ENCODE assay signal across 24 cellular contexts in the genomic region with DNA sequence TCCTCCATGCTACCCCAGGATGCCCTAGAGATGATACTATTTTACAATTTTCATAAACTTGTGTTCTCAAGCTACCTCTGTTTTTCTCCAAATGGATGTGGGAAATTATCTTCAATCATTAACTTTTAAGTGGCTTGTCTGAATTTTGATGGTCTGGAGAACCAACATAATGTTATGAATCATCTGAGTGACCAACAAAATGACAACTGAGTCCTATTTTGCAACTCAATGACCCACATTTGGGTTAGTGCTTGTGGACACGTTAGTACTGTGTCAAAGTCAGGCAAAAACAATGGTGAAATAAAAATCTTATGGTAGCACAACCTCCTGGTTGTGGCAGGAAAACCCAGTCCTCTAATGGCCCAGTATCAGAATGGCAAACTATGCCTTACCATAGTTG.
"Had no signal": no experiment of that assay in that cellular context is flagged by ENCODE, and none has a peak within 500 bp of the region (broad histone marks: within the 10 kb centered on the region; RNA-seq: fewer than 3 reads in every experiment).

No MANE protein-coding gene starts in this region.

- DNase-seq: colonic mucosa; cortex of kidney; effector CD8-positive, alpha-beta T cell; effector memory CD8-positive, alpha-beta T cell; endodermal cell; erythroblast; esophagus squamous epithelium; foreskin fibroblast; foreskin melanocyte; gastrocnemius medialis; heart left ventricle; hypothalamus; immature natural killer cell; islet precursor cell; kidney; kidney glomerular epithelial cell; left cardiac atrium; left lung; left ventricle myocardium superior; lower lobe of right lung; mesenchymal stem cell; mucosa of descending colon; naive B cell had no signal

- ATAC-seq: effector memory CD8-positive, alpha-beta T cell; esophagus mucosa; gastrocnemius medialis; heart left ventricle; left cardiac atrium; left lung; left ventricle myocardium superior; lower lobe of right lung; mucosa of descending colon had no signal
